1 cellular context compared by ENCODE assay signal in the genomic region with DNA sequence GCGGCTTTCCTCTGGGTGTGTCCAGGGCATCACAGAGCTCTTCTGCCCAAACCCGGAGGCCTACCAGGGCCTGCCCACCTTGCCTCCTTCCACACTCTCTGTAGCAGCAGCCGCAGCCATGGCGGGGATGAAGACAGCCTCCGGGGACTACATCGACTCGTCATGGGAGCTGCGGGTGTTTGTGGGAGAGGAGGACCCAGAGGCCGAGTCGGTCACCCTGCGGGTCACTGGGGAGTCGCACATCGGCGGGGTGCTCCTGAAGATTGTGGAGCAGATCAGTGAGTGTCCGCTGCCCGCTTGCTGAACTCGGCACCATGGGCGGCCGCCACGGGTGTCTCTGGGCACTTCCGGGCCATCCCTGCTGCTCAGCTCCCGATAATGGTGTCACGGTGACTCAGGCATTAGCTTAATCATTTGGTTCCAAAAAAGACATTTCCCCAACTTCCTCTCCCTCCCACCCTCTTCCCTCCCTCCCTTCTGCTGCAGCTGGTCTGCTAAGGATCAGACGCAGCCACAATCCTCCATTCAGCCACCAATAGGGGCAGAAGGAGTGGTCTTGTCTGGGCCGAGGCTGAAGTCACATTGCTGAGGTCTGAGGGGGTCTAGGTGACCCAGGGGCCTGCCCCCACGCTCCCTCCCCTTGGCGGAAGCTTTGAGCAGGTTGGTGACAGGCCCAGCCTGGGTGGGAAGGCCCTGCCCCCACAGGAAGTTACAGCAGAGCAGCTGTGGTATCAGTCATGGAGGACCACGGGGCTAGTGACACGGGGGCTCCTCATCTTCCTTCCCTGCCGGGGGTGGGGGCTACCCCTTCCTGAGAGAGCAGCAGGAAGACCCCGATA.
TF ChIP-seq lines count a peak whose summit lies in the region.

No MANE protein-coding gene starts in this region.

TF ChIP-seq in K562, 482 proteins besides CTCF, POLR2A, EP300 and RAD21 (continued from another document and continues in another):
- TF ChIP-seq, protein P1, sequence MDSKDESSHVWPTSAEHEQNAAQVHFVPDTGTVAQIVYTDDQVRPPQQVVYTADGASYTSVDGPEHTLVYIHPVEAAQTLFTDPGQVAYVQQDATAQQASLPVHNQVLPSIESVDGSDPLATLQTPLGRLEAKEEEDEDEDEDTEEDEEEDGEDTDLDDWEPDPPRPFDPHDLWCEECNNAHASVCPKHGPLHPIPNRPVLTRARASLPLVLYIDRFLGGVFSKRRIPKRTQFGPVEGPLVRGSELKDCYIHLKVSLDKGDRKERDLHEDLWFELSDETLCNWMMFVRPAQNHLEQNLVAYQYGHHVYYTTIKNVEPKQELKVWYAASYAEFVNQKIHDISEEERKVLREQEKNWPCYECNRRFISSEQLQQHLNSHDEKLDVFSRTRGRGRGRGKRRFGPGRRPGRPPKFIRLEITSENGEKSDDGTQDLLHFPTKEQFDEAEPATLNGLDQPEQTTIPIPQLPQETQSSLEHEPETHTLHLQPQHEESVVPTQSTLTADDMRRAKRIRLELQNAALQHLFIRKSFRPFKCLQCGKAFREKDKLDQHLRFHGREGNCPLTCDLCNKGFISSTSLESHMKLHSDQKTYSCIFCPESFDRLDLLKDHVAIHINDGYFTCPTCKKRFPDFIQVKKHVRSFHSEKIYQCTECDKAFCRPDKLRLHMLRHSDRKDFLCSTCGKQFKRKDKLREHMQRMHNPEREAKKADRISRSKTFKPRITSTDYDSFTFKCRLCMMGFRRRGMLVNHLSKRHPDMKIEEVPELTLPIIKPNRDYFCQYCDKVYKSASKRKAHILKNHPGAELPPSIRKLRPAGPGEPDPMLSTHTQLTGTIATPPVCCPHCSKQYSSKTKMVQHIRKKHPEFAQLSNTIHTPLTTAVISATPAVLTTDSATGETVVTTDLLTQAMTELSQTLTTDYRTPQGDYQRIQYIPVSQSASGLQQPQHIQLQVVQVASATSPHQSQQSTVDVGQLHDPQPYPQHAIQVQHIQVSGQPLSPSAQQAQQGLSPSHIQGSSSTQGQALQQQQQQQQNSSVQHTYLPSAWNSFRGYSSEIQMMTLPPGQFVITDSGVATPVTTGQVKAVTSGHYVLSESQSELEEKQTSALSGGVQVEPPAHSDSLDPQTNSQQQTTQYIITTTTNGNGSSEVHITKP (IDR thresholded peaks at IDR 0.05; ENCODE audit: partially characterized antibody), result no peak
- peak; percentile 53; the same call in 1 of the 2 replicates for TF ChIP-seq ZNF311 (CRISPR knock-in tag; IDR thresholded peaks at IDR 0.05)
- peak; percentile 93 for TF ChIP-seq BRD4 (IDR thresholded peaks at IDR 0.05)
- TF ChIP-seq, protein P2, sequence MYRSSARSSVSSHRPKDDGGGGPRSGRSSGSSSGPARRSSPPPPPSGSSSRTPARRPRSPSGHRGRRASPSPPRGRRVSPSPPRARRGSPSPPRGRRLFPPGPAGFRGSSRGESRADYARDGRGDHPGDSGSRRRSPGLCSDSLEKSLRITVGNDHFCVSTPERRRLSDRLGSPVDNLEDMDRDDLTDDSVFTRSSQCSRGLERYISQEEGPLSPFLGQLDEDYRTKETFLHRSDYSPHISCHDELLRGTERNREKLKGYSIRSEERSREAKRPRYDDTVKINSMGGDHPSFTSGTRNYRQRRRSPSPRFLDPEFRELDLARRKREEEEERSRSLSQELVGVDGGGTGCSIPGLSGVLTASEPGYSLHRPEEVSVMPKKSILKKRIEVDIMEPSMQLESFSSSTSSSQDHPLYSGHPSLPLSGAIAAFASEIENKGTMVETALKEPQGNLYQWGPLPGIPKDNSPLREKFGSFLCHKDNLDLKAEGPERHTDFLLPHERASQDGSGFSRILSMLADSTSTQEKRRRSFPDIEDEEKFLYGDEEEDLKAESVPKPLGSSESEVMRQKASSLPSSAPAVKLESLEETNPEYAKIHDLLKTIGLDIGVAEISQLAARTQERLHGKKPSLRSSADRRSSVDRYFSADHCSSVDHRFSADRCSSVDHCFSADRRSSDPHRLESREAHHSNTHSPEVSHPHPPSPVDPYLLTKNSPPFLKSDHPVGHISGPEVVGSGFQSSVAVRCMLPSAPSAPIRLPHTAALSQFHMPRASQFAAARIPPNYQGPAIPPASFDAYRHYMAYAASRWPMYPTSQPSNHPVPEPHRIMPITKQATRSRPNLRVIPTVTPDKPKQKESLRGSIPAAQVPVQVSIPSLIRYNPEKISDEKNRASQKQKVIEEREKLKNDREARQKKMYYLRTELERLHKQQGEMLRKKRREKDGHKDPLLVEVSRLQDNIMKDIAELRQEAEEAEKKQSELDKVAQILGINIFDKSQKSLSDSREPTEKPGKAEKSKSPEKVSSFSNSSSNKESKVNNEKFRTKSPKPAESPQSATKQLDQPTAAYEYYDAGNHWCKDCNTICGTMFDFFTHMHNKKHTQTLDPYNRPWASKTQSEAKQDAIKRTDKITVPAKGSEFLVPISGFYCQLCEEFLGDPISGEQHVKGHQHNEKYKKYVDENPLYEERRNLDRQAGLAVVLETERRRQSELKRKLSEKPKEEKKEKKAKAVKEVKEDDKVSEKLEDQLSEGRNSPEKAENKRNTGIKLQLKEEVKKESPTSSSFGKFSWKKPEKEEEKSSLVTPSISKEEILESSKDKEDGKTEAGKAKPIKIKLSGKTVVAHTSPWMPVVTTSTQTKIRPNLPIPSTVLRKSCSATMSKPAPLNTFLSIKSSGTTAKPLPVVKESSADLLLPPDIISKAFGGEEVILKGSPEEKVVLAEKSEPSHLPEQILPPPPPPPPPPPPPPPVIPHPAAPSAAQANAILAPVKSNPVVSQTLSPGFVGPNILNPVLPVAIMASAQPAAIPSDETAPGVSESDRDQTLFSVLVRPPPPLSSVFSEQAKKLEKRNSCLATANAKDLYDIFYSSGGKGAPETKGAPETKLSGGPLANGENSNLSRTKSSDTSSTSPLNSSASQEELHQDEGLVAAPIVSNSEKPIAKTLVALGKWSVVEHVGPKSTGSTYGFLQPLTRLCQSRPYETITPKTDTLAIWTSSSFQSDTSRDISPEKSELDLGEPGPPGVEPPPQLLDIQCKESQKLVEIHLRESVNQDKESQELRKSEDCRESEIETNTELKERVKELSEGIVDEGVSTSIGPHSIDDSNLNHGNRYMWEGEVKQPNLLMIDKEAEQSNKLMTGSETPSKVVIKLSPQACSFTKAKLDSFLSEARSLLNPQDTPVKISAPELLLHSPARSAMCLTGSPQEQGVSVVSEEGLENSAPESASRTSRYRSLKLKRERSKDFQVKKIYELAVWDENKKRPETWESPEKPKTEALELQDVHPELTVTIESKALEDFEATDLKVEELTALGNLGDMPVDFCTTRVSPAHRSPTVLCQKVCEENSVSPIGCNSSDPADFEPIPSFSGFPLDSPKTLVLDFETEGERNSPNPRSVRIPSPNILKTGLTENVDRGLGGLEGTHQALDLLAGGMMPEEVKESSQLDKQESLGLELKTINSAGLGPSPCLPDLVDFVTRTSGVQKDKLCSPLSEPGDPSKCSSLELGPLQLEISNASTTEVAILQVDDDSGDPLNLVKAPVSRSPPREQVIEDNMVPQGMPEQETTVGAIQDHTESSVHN (IDR thresholded peaks at IDR 0.05; ENCODE audit: borderline replicate concordance in 1 of 2, low read depth in 1 of 2), result peak in 1 of 2 experiments; percentile 64; a peak in 2 of 4 replicates
- TF ChIP-seq EHMT2 (IDR thresholded peaks at IDR 0.05), result no peak
- TF ChIP-seq PHB2 (IDR thresholded peaks at IDR 0.05; ENCODE audit: low read depth), result no peak
- no peak for TF ChIP-seq ZNF696 (CRISPR knock-in tag; conservative IDR thresholded peaks at IDR 0.05)
- TF ChIP-seq SMARCE1 (IDR thresholded peaks at IDR 0.05), result peak; percentile 75; the same call in 1 of the 2 replicates
- TF ChIP-seq LCOR (CRISPR knock-in tag; IDR thresholded peaks at IDR 0.05), result peak; percentile 90
- peak; percentile 65 for TF ChIP-seq SMAD1 (IDR thresholded peaks at IDR 0.05; ENCODE audit: low read depth, low read length, partially characterized antibody)
- peak; percentile 61; the same call in 1 of the 2 replicates for TF ChIP-seq NCOA1 (IDR thresholded peaks at IDR 0.05; ENCODE audit: low read depth)
- TF ChIP-seq ZNF77 (CRISPR knock-in tag; IDR thresholded peaks at IDR 0.05), result no peak
- TF ChIP-seq POLR2AphosphoS5 (IDR thresholded peaks at IDR 0.05; ENCODE audit: control insufficient read depth, insufficient read depth, low read depth, low read length), result peak; percentile 79
- TF ChIP-seq, protein P3, sequence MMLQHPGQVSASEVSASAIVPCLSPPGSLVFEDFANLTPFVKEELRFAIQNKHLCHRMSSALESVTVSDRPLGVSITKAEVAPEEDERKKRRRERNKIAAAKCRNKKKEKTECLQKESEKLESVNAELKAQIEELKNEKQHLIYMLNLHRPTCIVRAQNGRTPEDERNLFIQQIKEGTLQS (IDR thresholded peaks at IDR 0.05), result peak; percentile 80
- TF ChIP-seq, protein P3 (CRISPR knock-in tag; conservative IDR thresholded peaks at IDR 0.05), result no peak
- TF ChIP-seq ZNF212 (CRISPR knock-in tag; IDR thresholded peaks at IDR 0.05), result no peak
- TF ChIP-seq, protein P4, sequence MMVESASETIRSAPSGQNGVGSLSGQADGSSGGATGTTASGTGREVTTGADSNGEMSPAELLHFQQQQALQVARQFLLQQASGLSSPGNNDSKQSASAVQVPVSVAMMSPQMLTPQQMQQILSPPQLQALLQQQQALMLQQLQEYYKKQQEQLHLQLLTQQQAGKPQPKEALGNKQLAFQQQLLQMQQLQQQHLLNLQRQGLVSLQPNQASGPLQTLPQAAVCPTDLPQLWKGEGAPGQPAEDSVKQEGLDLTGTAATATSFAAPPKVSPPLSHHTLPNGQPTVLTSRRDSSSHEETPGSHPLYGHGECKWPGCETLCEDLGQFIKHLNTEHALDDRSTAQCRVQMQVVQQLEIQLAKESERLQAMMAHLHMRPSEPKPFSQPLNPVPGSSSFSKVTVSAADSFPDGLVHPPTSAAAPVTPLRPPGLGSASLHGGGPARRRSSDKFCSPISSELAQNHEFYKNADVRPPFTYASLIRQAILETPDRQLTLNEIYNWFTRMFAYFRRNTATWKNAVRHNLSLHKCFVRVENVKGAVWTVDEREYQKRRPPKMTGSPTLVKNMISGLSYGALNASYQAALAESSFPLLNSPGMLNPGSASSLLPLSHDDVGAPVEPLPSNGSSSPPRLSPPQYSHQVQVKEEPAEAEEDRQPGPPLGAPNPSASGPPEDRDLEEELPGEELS (CRISPR knock-in tag; IDR thresholded peaks at IDR 0.05; ENCODE audit: borderline replicate concordance), result peak; percentile 81; the same call in 1 of the 2 replicates
- peak; percentile 79; the same call in 1 of the 2 replicates for TF ChIP-seq ZFX (CRISPR knock-in tag; IDR thresholded peaks at IDR 0.05)
- TF ChIP-seq NRF1 (conservative IDR thresholded peaks at IDR 0.05 in 1 of 2, IDR thresholded peaks at IDR 0.05 in 1 of 2), result peak; percentile 29 to 46; a peak in 3 of 4 replicates
- peak; percentile 95 for TF ChIP-seq NFE2 (IDR thresholded peaks at IDR 0.05; ENCODE audit: low read depth)
- TF ChIP-seq, protein P5, sequence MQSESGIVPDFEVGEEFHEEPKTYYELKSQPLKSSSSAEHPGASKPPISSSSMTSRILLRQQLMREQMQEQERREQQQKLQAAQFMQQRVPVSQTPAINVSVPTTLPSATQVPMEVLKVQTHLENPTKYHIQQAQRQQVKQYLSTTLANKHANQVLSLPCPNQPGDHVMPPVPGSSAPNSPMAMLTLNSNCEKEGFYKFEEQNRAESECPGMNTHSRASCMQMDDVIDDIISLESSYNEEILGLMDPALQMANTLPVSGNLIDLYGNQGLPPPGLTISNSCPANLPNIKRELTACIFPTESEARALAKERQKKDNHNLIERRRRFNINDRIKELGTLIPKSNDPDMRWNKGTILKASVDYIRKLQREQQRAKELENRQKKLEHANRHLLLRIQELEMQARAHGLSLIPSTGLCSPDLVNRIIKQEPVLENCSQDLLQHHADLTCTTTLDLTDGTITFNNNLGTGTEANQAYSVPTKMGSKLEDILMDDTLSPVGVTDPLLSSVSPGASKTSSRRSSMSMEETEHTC (IDR thresholded peaks at IDR 0.05), result 0 out of 2 replicates have a peak, but pooled peaks have one; percentile 12
- TF ChIP-seq KAT2B (IDR thresholded peaks at IDR 0.05; ENCODE audit: low read depth, low read length), result no peak
- TF ChIP-seq ZZZ3 (IDR thresholded peaks at IDR 0.05), result no peak
- peak; percentile 41; the same call in 1 of the 2 replicates for TF ChIP-seq POLR2AphosphoS2 (IDR thresholded peaks at IDR 0.05; ENCODE audit: low read length)
- TF ChIP-seq, protein P6, sequence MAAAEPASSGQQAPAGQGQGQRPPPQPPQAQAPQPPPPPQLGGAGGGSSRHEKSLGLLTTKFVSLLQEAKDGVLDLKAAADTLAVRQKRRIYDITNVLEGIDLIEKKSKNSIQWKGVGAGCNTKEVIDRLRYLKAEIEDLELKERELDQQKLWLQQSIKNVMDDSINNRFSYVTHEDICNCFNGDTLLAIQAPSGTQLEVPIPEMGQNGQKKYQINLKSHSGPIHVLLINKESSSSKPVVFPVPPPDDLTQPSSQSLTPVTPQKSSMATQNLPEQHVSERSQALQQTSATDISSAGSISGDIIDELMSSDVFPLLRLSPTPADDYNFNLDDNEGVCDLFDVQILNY (CRISPR knock-in tag; IDR thresholded peaks at IDR 0.05), result 0 out of 2 replicates have a peak, but pooled peaks have one; percentile 30
- no peak for TF ChIP-seq SRSF1 (IDR thresholded peaks at IDR 0.05; ENCODE audit: low read depth, low read length)
- TF ChIP-seq ZNF354B (CRISPR knock-in tag; IDR thresholded peaks at IDR 0.05), result no peak
- TF ChIP-seq, protein P7, sequence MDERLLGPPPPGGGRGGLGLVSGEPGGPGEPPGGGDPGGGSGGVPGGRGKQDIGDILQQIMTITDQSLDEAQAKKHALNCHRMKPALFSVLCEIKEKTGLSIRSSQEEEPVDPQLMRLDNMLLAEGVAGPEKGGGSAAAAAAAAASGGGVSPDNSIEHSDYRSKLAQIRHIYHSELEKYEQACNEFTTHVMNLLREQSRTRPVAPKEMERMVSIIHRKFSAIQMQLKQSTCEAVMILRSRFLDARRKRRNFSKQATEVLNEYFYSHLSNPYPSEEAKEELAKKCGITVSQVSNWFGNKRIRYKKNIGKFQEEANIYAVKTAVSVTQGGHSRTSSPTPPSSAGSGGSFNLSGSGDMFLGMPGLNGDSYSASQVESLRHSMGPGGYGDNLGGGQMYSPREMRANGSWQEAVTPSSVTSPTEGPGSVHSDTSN (CRISPR knock-in tag; IDR thresholded peaks at IDR 0.05; ENCODE audit: low read depth), result no peak
- TF ChIP-seq, protein P7 (tag; conservative IDR thresholded peaks at IDR 0.05; ENCODE audit: low read depth), result peak; percentile 60
- TF ChIP-seq NEUROD1 (IDR thresholded peaks at IDR 0.05; ENCODE audit: borderline replicate concordance, low read depth, low read length, partially characterized antibody), result peak; percentile 35
- no peak; the same call in 1 of the 2 replicates for TF ChIP-seq FOXK1 (CRISPR knock-in tag; IDR thresholded peaks at IDR 0.05; ENCODE audit: borderline replicate concordance)
- peak; percentile 32 to 81 (median 79) for TF ChIP-seq YY1 (IDR thresholded peaks at IDR 0.05; ENCODE audit: borderline replicate concordance in 1 of 3, control insufficient read depth in 1 of 3, extremely low read depth in 1 of 3, insufficient read depth in 3 of 3, insufficient read length in 1 of 3, insufficient replicate concordance in 2 of 3, low read depth in 1 of 3, low read length in 2 of 3)
